Comparison of ENCODE assay signal across 1 cellular context in the genomic region with DNA sequence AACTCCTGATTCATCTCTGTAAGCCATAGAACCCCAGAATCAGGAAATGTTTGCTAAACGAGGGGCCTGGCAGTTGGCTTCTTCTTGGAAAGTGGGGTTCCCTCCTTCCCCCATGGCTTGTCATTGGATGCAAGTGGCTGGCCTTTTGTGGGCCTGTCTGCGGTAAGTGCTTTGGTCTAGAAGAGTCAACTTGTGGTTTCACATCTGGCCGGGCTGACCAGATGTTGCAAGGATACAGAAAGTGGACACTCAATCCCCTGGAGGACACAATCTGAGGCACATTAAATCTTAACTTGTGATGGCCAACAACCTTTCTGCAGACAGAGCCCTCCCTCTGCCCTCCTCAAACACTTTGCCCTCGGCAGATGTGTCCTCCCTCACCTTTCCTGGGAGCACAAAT.
TF ChIP-seq lines count a peak whose summit lies in the region.

No MANE protein-coding gene starts in this region.

TF ChIP-seq in WTC11, 78 proteins besides CTCF, POLR2A, EP300 and RAD21 (continued from another document):
- TF ChIP-seq IRF1 (CRISPR knock-in tag; IDR thresholded peaks at IDR 0.05), result no peak
- no peak for TF ChIP-seq PRDM15 (CRISPR knock-in tag; IDR thresholded peaks at IDR 0.05)
- TF ChIP-seq MYBL2 (CRISPR knock-in tag; IDR thresholded peaks at IDR 0.05), result no peak
- no peak for TF ChIP-seq ZNF281 (CRISPR knock-in tag; IDR thresholded peaks at IDR 0.05)
- TF ChIP-seq MXD4 (CRISPR knock-in tag; IDR thresholded peaks at IDR 0.05; ENCODE audit: borderline replicate concordance), result no peak
- no peak for TF ChIP-seq ZNF425 (CRISPR knock-in tag; conservative IDR thresholded peaks at IDR 0.05)
- no peak for TF ChIP-seq ZNF263 (CRISPR knock-in tag; IDR thresholded peaks at IDR 0.05; ENCODE audit: low read depth)
